13 cellular contexts compared by ENCODE assay signal in genomic region chr15:28901987-28902745, GRCh38. TPM values are rescaled to one million over a fixed set of nuclear protein-coding genes. Genes with fewer than 3 reads are reported as not detected.
DNase-seq lines count a peak whose midpoint lies in the region; ATAC-seq, FAIRE-seq and TF ChIP-seq lines count a peak whose summit lies in the region.
"Had no signal": no experiment of that assay in that cellular context is flagged by ENCODE, and none has a peak within 500 bp of the region (broad histone marks: within the 10 kb centered on the region; RNA-seq: fewer than 3 reads in every experiment).

No MANE protein-coding gene starts in this region.

- H3K4me2 ChIP-seq in A549 (no peak overlapping the region), SK-N-SH (no peak overlapping the region)

- H3K9me2 ChIP-seq in SK-N-SH: no peaks in the 10 kb centered on the region

- H3K36me3 ChIP-seq in SK-N-SH (replicated peaks in 1 of 2; ENCODE audit: control insufficient read depth in 1 of 2, insufficient read depth in 2 of 2, low read length in 1 of 2): no peaks in the 10 kb centered on the region
- H3K36me3 ChIP-seq in stomach: no peaks in the 10 kb centered on the region

- TF ChIP-seq EP300 in A549 (IDR thresholded peaks at IDR 0.05) (no peak), SK-N-SH (IDR thresholded peaks at IDR 0.05; ENCODE audit: borderline replicate concordance in 1 of 2, low read depth in 1 of 2, low read length in 1 of 2) (no peak), stomach (IDR thresholded peaks at IDR 0.05) (no peak)

- 80% methylated on average over 14 of the region's 14 CpGs for WGBS in A549 (ENCODE audit: missing lambda C conversion rate)
- WGBS in SK-N-SH (ENCODE audit: low lambda C conversion rate): 84% methylated on average over 13 of the region's 14 CpGs
- 85 to 92% (median 87%) methylated on average over 14 of the region's 14 CpGs for WGBS in stomach, 5 donors

- ATAC-seq in A549: peak in 1 of 2 experiments; percentile 74; a peak in 3 of 6 replicates
- ATAC-seq: activated CD8-positive, alpha-beta memory T cell treated with anti-CD3 and anti-CD28 coated beads, Interleukin-2, amount 10 ng/mL, durations not matched to agents 7 days and 5 days had no signal

- no peak overlapping the region for H3K9ac ChIP-seq in SK-N-SH

- H3K27me3 ChIP-seq in SK-N-SH (ENCODE audit: insufficient read depth) (no peaks in the 10 kb centered on the region), stomach (peaks cover 0 to 5% (median 0%) of the 10 kb centered on the region in 3 donors)

- H3K4me1 ChIP-seq in A549: peaks cover 1% of the 10 kb centered on the region; the same call in 1 of the 3 replicates
- peaks cover 0 to 26% of the 10 kb centered on the region in 2 experiments; a peak in 1 of 4 replicates for H3K4me1 ChIP-seq in SK-N-SH (ENCODE audit: control insufficient read depth in 1 of 2, insufficient read depth in 2 of 2, low read depth in 1 of 2, low read length in 1 of 2)
- no peaks in the 10 kb centered on the region for H3K4me1 ChIP-seq in stomach

- POLR2A ChIA-PET in A549 (lab: Yijun Ruan, JAX) (no interaction called here), SK-N-SH (lab: Yijun Ruan, JAX) (interaction anchor here (2.2 kb wide), 1 partner anchor 10 kb away, joined by 6 read pairs; no protein-coding TSS in a partner anchor)

- no peaks in the 10 kb centered on the region for H3K79me2 ChIP-seq in SK-N-SH (ENCODE audit: insufficient read depth)

- TF ChIP-seq RAD21 in A549 (conservative IDR thresholded peaks at IDR 0.05 in 1 of 2, IDR thresholded peaks at IDR 0.05 in 1 of 2) (no peak), SK-N-SH (IDR thresholded peaks at IDR 0.05; ENCODE audit: low read length) (no peak)

- TF ChIP-seq POLR2A in A549 (IDR thresholded peaks at IDR 0.05; ENCODE audit: low read length) (no peak), stomach (IDR thresholded peaks at IDR 0.05) (no peak)

- no peaks in the 10 kb centered on the region for H3F3A ChIP-seq in SK-N-SH (replicated peaks; ENCODE audit: insufficient read depth)

- DNase-seq in A549 (ENCODE audit: low read depth in 1 of 2, low spot score in 1 of 2) (peak in 1 of 2 experiments; percentile 32), SK-N-SH (no peak), globus pallidus (ENCODE audit: low spot score) (peak; percentile 35), T-helper 9 cell (no peak), NCI-H187 treated with DMSO at 0.1 percent for 48 hours (lab: John Stamatoyannopoulos, UW) (no peak), stomach (no peak)
- DNase-seq in activated CD8-positive, alpha-beta memory T cell treated with anti-CD3 and anti-CD28 coated beads, Interleukin-2, amount 50 U/mL, for 48 hours: no peak
- DNase-seq: activated CD8-positive, alpha-beta memory T cell treated with anti-CD3 and anti-CD28 coated beads, Interleukin-2, amount 10 ng/mL, durations not matched to agents 7 days and 5 days; NCI-H1694; stimulated activated CD4-positive, alpha-beta T cell treated with anti-CD3 and anti-CD28 coated beads, Interleukin-4, amount 100 ng/mL, for 1 hour had no signal

- TF ChIP-seq CTCF in A549 (IDR thresholded peaks at IDR 0.05): 0 out of 3 replicates have a peak, but pooled peaks have one; percentile 11
- TF ChIP-seq CTCF in GM12873 (IDR thresholded peaks at IDR 0.05; ENCODE audit: insufficient read depth, low read depth, low read length, missing control alignments): peak; percentile 14
- TF ChIP-seq CTCF in SK-N-SH (IDR thresholded peaks at IDR 0.05): peak; percentile 37; the same call in 1 of the 2 replicates
- TF ChIP-seq CTCF in stomach (IDR thresholded peaks at IDR 0.05): no peak

- FAIRE-seq in A549 (lab: Jason Lieb, UNC): no peak
- FAIRE-seq: endometrium had no signal

- CTCF ChIA-PET in A549 (lab: Yijun Ruan, JAX): interaction anchor here (1.2 to 2.4 kb wide), 4 partner anchors 11 to 202 kb away, joined by 3 to 7 read pairs (median 4); no protein-coding TSS in a partner anchor
- CTCF ChIA-PET in SK-N-SH (lab: Yijun Ruan, JAX): interaction anchor here (1.0 to 2.2 kb wide), 6 partner anchors 11 to 200 kb away, joined by 3 to 8 read pairs (median 5); partner anchors contain the start of gene APBA2

- no peak overlapping the region for H2AFZ ChIP-seq in SK-N-SH (ENCODE audit: low read depth)

- H3K4me3 ChIP-seq in A549 (no peak overlapping the region), SK-N-SH (ENCODE audit: low read depth in 2 of 2, low read length in 1 of 2) (no peak overlapping the region), stomach (no peak overlapping the region)

- no peak overlapping the region for H3K27ac ChIP-seq in A549
- no peak overlapping the region; a peak in 1 of 4 replicates for H3K27ac ChIP-seq in SK-N-SH (ENCODE audit: low read depth in 2 of 2, low read length in 1 of 2)
- H3K27ac ChIP-seq in stomach: no peak overlapping the region

- H4K20me1 ChIP-seq in SK-N-SH (ENCODE audit: insufficient read depth): no peaks in the 10 kb centered on the region

- intact Hi-C loops in stomach (cut with DNase I; ENCODE audit: low total_unique reads): no loop called here

- H3K9me3 ChIP-seq in A549: no peaks in the 10 kb centered on the region
- no peaks in the 10 kb centered on the region for H3K9me3 ChIP-seq in SK-N-SH
- H3K9me3 ChIP-seq in stomach: no peaks in the 10 kb centered on the region

TF ChIP-seq in A549, 52 proteins besides CTCF, POLR2A, EP300 and RAD21 (continues in another document):
- TF ChIP-seq CHD4 (IDR thresholded peaks at IDR 0.05; ENCODE audit: borderline replicate concordance) (no peak), ZC3H11A (IDR thresholded peaks at IDR 0.05) (no peak), KDM1A (IDR thresholded peaks at IDR 0.05; ENCODE audit: low read depth) (no peak), NPAS2 (CRISPR knock-in tag; IDR thresholded peaks at IDR 0.05; ENCODE audit: borderline replicate concordance) (no peak), CBX2 (IDR thresholded peaks at IDR 0.05; ENCODE audit: borderline replicate concordance, low read depth) (no peak), BCL3 (IDR thresholded peaks at IDR 0.05) (no peak), EHF (CRISPR knock-in tag; IDR thresholded peaks at IDR 0.05) (no peak), HDAC2 (IDR thresholded peaks at IDR 0.05) (no peak)

TF ChIP-seq in SK-N-SH, 30 proteins besides CTCF, POLR2A, EP300 and RAD21:
- TF ChIP-seq TEAD4 (IDR thresholded peaks at IDR 0.05; ENCODE audit: borderline replicate concordance, insufficient read depth) (no peak), CHD2 (IDR thresholded peaks at IDR 0.05; ENCODE audit: low read length, partially characterized antibody) (no peak), FOXJ3 (CRISPR knock-in tag; IDR thresholded peaks at IDR 0.05) (no peak), NFIC (IDR thresholded peaks at IDR 0.05; ENCODE audit: borderline replicate concordance) (no peak)
TF ChIP-seq in SK-N-SH: peak in this region for 0.

RNA-seq across cellular contexts. Expression of gene APBA2, which starts 16.4 kb away (rescaled TPM):
- 10.9 and 11.4 TPM in 2 replicates for polyA plus RNA-seq in A549 (2011; rRNA removed)
- 17.6 and 19.7 TPM in 2 replicates for polyA plus RNA-seq in A549 (2012; cell fraction: cytosol; rRNA removed)
- polyA plus RNA-seq in A549 (2012; cell fraction: nucleus; rRNA removed): 28.2 and 29.7 TPM in 2 replicates
- 12.2 to 14.6 TPM (median 12.6 TPM) in 3 replicates for polyA plus RNA-seq in A549 (2017; fragmentation: RNase III; extraction: RNeasy Plus Mini Kit Qiagen cat#74134 plus additional on column Dnase treatment)
- 13.4 and 16.5 TPM in 2 replicates for polyA minus RNA-seq in A549 (2011; rRNA and poly(A)+ RNA removed)
- 12.7 and 14.0 TPM in 2 replicates for polyA plus RNA-seq in SK-N-SH (2012; rRNA removed)
- polyA plus RNA-seq in SK-N-SH (2012; cell fraction: cytosol; rRNA removed): 7.1 and 10.1 TPM in 2 replicates
- polyA plus RNA-seq in SK-N-SH (2012; cell fraction: nucleus; rRNA removed): 25.3 and 26.2 TPM in 2 replicates
- 10 to 100 TPM in 1 of 5 donors, 1 to 10 TPM in 2, under 1 TPM in 1, not detected in 1; 0.45 to 13.3 (median 8.7) TPM for total RNA-seq in stomach
- 1 to 10 TPM in 1 of 3 donors, under 1 TPM in 2; 0.62 to 2.0 (median 0.85) TPM for polyA plus RNA-seq in stomach

RNA-seq across cellular contexts. Expression of gene GOLGA6L7, which starts 53.7 kb away (rescaled TPM):
- polyA plus RNA-seq in A549 (2011; rRNA removed): not detected in 2 replicates
- not detected in 2 replicates for polyA plus RNA-seq in A549 (2012; cell fraction: cytosol; rRNA removed)
- not detected in 2 replicates for polyA plus RNA-seq in A549 (2012; cell fraction: nucleus; rRNA removed)
- not detected in 3 replicates for polyA plus RNA-seq in A549 (2017; fragmentation: RNase III; extraction: RNeasy Plus Mini Kit Qiagen cat#74134 plus additional on column Dnase treatment)
- not detected in 2 replicates for polyA minus RNA-seq in A549 (2011; rRNA and poly(A)+ RNA removed)
- not detected in 2 replicates for polyA plus RNA-seq in SK-N-SH (2012; rRNA removed)
- polyA plus RNA-seq in SK-N-SH (2012; cell fraction: cytosol; rRNA removed): not detected in 2 replicates
- polyA plus RNA-seq in SK-N-SH (2012; cell fraction: nucleus; rRNA removed): not detected in 2 replicates
- total RNA-seq in stomach: not detected
- not detected for polyA plus RNA-seq in stomach
- total RNA-seq: activated CD8-positive, alpha-beta memory T cell treated with anti-CD3 and anti-CD28 coated beads, Interleukin-2, amount 10 ng/mL, durations not matched to agents 7 days and 5 days; aorta had no signal
- polyA plus RNA-seq: aorta had no signal

Comparison
In these comparisons a context has a peak if more than half of its experiments do, and no peak if none do; other contexts are left out.
1. CTCF ChIP-seq: peak in A549 (single experiment), GM12873 (single experiment) and SK-N-SH (single experiment); none in stomach (0 of 7).
2. Of the 12 proteins assayed by ChIP-seq in both A549 and SK-N-SH: peak only in A549: none; only in SK-N-SH: none; in both: CTCF; in neither: 11.